ENCODE assay signal across 7 cellular contexts in genomic region chr12:6552140-6552551, GRCh38. TPM values are rescaled to one million over a fixed set of nuclear protein-coding genes. Genes with fewer than 3 reads are reported as not detected.
A peak's percentile ranks its signal among the peaks of the same experiment; 100 is the strongest.
DNase-seq lines count a peak whose midpoint lies in the region; ATAC-seq and TF ChIP-seq lines count a peak whose summit lies in the region.

No MANE protein-coding gene starts in this region.

- peak overlapping the region; percentile 89 for H3K14ac ChIP-seq in IMR-90 (replicated peaks; ENCODE audit: low read depth, low read length)

- H2AFZ ChIP-seq in IMR-90 (replicated peaks; ENCODE audit: low read length, poor library complexity) (peak overlapping the region; percentile 11), mammary epithelial cell (ENCODE audit: low read depth, low read length) (peak overlapping the region; percentile 57)

- no peak for ATAC-seq in IMR-90 (ENCODE audit: low read depth)
- ATAC-seq in left lung, result no peak

- intact Hi-C loops in IMR-90 (cut with micrococcal nuclease), result loop anchor here (10.0 kb wide), 2 partner anchors 133 to 567 kb away; partner anchors contain the start of gene ZNF384
- intact Hi-C loops in mammary epithelial cell (cut with micrococcal nuclease), result loop anchor here (1.0 kb wide), 1 partner anchor 12 kb away; no protein-coding TSS in a partner anchor
- intact Hi-C loops in left lung (cut with DNase I), result no loop called here
- intact Hi-C loops in transverse colon (cut with DNase I; ENCODE audit: low total_unique reads), result loop anchor here (10.0 kb wide), 1 partner anchor 217 kb away; no protein-coding TSS in a partner anchor

- POLR2A ChIA-PET in IMR-90 (lab: Charles Lee; ENCODE audit: unreplicated experiment), result interaction anchor here (1.6 to 5.2 kb wide), 2 partner anchors 12 to 17 kb away, joined by 6 to 48 read pairs; partner anchors contain the start of gene GAPDH

- H2BK20ac ChIP-seq in IMR-90 (ENCODE audit: low read depth, low read length), result peak overlapping the region; percentile 70

- BruUV-seq in IMR-90 (replicated peaks; lab: Mats Ljungman, UMichigan) (no TSS peak), mammary epithelial cell (replicated peaks; lab: Mats Ljungman, UMichigan) (no TSS peak)

- CTCF ChIA-PET in IMR-90 (lab: Yijun Ruan, JAX) (interaction anchor here (1.9 kb wide), 1 partner anchor 14 kb away, joined by 7 read pairs; no protein-coding TSS in a partner anchor), mammary epithelial cell (lab: Charles Lee; ENCODE audit: low non-redundant PET) (interaction anchor here (0.6 kb wide), 1 partner anchor 240 kb away, joined by 5 read pairs; no protein-coding TSS in a partner anchor)

- H3K18ac ChIP-seq in IMR-90 (ENCODE audit: low read depth, low read length), result peak overlapping the region; percentile 72

- H3K27me3 ChIP-seq in IMR-90 (ENCODE audit: control insufficient read depth, insufficient read depth, low read length) (no peaks in the 10 kb centered on the region), mammary epithelial cell (ENCODE audit: insufficient read depth, low read length) (no peaks in the 10 kb centered on the region), left lung (no peaks in the 10 kb centered on the region), transverse colon (no peaks in the 10 kb centered on the region)

- peak overlapping the region; percentile 99 for H2AK5ac ChIP-seq in IMR-90 (ENCODE audit: low read depth, low read length)

- peaks cover 2% of the 10 kb centered on the region for H3K79me2 ChIP-seq in mammary epithelial cell (ENCODE audit: insufficient read depth, low read length)

- peaks cover 28 to 86% of the 10 kb centered on the region in 2 experiments; a peak in 3 of 4 replicates for H3K79me1 ChIP-seq in IMR-90 (ENCODE audit: low read depth in 1 of 2, low read length in 2 of 2)

- no peak for DNase-seq in IMR-90
- no peak for DNase-seq in mammary epithelial cell
- DNase-seq in left lung, result peak in 1 of 2 donors; percentile 55
- DNase-seq in transverse colon, result no peak
- DNase-seq in NCI-H2171 treated with DMSO at 0.1 percent for 48 hours (lab: John Stamatoyannopoulos, UW), result no peak
- no peak for DNase-seq in NCI-H1417 (lab: John Stamatoyannopoulos, UW)
- DNase-seq in stimulated activated naive CD4-positive, alpha-beta T cell treated with Interleukin-2 at 50 U/mL for 16 hours (lab: John Stamatoyannopoulos, UW), result no peak

- peak overlapping the region; percentile 44 for H3K9ac ChIP-seq in IMR-90 (ENCODE audit: low read depth, low read length)
- no peak overlapping the region for H3K9ac ChIP-seq in mammary epithelial cell (ENCODE audit: insufficient read depth, low read length)

- H3K4me3 ChIP-seq in IMR-90 (ENCODE audit: insufficient read depth, low read depth, low read length) (no peak overlapping the region; the same call in 1 of the 2 replicates), mammary epithelial cell (replicated peaks in 1 of 3; ENCODE audit: insufficient read depth in 1 of 3, low read depth in 2 of 3, low read length in 3 of 3) (no peak overlapping the region), left lung (no peak overlapping the region), transverse colon (peak overlapping the region in 1 of 4 donors; percentile 7)

- no peak for TF ChIP-seq EP300 in transverse colon (IDR thresholded peaks at IDR 0.05; ENCODE audit: low read depth)

- dilution Hi-C loops in IMR-90 (cut with HindIII; ENCODE audit: low sequenced_read_pairs, unreplicated experiment) (no loop called here), mammary epithelial cell (cut with HindIII; ENCODE audit: low sequenced_read_pairs) (no loop called here)

- peak overlapping the region; percentile 98 for H3K4ac ChIP-seq in IMR-90 (ENCODE audit: low read depth, low read length)

- H3K4me1 ChIP-seq in IMR-90 (ENCODE audit: control insufficient read depth, insufficient read depth, low read length), result peaks cover 54% of the 10 kb centered on the region
- H3K4me1 ChIP-seq in mammary epithelial cell (ENCODE audit: insufficient read depth, low read length), result peaks cover 51% of the 10 kb centered on the region
- peaks cover 25 to 84% of the 10 kb centered on the region in 2 donors for H3K4me1 ChIP-seq in left lung
- peaks cover 37 to 75% (median 45%) of the 10 kb centered on the region in 4 donors for H3K4me1 ChIP-seq in transverse colon

- H3K9me1 ChIP-seq in IMR-90 (ENCODE audit: insufficient read depth, low read length), result peaks cover 26% of the 10 kb centered on the region

- peaks cover 13% of the 10 kb centered on the region for H3K36me3 ChIP-seq in IMR-90 (ENCODE audit: control insufficient read depth, insufficient read depth, low read length)
- H3K36me3 ChIP-seq in mammary epithelial cell (ENCODE audit: insufficient read depth, low read length), result peaks cover 7% of the 10 kb centered on the region
- peaks cover 0 to 38% of the 10 kb centered on the region in 2 donors for H3K36me3 ChIP-seq in left lung
- H3K36me3 ChIP-seq in transverse colon, result peaks cover 0 to 13% (median 2%) of the 10 kb centered on the region in 4 donors

- no peak for TF ChIP-seq CTCF in IMR-90 (conservative IDR thresholded peaks at IDR 0.05; ENCODE audit: low read depth, low read length)
- TF ChIP-seq CTCF in mammary epithelial cell (conservative IDR thresholded peaks at IDR 0.05 in 1 of 2, IDR thresholded peaks at IDR 0.05 in 1 of 2; ENCODE audit: extremely low read depth in 1 of 2, insufficient read depth in 1 of 2, low read depth in 1 of 2, low read length in 2 of 2), result no peak
- TF ChIP-seq CTCF in left lung (IDR thresholded peaks at IDR 0.05), result no peak
- no peak for TF ChIP-seq CTCF in transverse colon (IDR thresholded peaks at IDR 0.05)

- peak overlapping the region; percentile 90 for H2AK9ac ChIP-seq in IMR-90 (replicated peaks; ENCODE audit: low read depth, low read length, poor library complexity)

- TF ChIP-seq RAD21 in IMR-90 (IDR thresholded peaks at IDR 0.05; ENCODE audit: low read length), result no peak

- peak overlapping the region; percentile 91 for H4K91ac ChIP-seq in IMR-90 (ENCODE audit: insufficient read depth, low read depth, low read length)

- H2BK5ac ChIP-seq in IMR-90 (ENCODE audit: low read depth, low read length, poor library complexity, severe bottlenecking), result peak overlapping the region; percentile 88

- H4K5ac ChIP-seq in IMR-90 (ENCODE audit: low read depth, low read length), result peak overlapping the region; percentile 33

- H3K56ac ChIP-seq in IMR-90 (ENCODE audit: extremely low read depth, insufficient read depth, low read length), result peak overlapping the region; percentile 15; the same call in 1 of the 2 replicates

- in situ Hi-C loops in IMR-90 (cut with MboI; ENCODE audit: low sequenced_read_pairs), result no loop called here
- in situ Hi-C loops in mammary epithelial cell (cut with MboI; ENCODE audit: low sequenced_read_pairs in 2 of 2), result no loop called here
- in situ Hi-C loops in transverse colon (cut with MboI; ENCODE audit: low pct_ligation_motif_present in 1 of 4, low pct_unique_long_range_greater_than_20kb in 1 of 4, low sequenced_read_pairs in 3 of 4), result no loop called here

- peak overlapping the region; percentile 24 for H3K4me2 ChIP-seq in IMR-90 (ENCODE audit: low read depth, low read length)
- peak overlapping the region; percentile 50 for H3K4me2 ChIP-seq in mammary epithelial cell (ENCODE audit: insufficient read depth, low read depth, low read length)

- H3K27ac ChIP-seq in IMR-90 (ENCODE audit: insufficient read depth, low read length), result peak overlapping the region; percentile 86
- H3K27ac ChIP-seq in mammary epithelial cell (ENCODE audit: insufficient read depth, low read depth, low read length), result no peak overlapping the region
- H3K27ac ChIP-seq in left lung, result peak overlapping the region; percentile 63 to 95
- peak overlapping the region; percentile 75 to 91 (median 83) for H3K27ac ChIP-seq in transverse colon

- peak overlapping the region; percentile 60 to 80 for H4K8ac ChIP-seq in IMR-90 (ENCODE audit: low read depth in 2 of 2, low read length in 2 of 2)

- WGBS in IMR-90 (ENCODE audit: extremely low coverage in 2 of 2, insufficient read length in 1 of 2), 2 experiments, result 64% methylated on average over 2 of the region's 4 CpGs; no CpG with 5 or more reads in 1 of the 2 experiments
- WGBS in mammary epithelial cell (ENCODE audit: low coverage, missing lambda C conversion rate), result 6% methylated on average over 4 of the region's 4 CpGs
- 61 to 80% methylated on average over 1 to 4 of the region's 4 CpGs for WGBS in transverse colon (ENCODE audit: low coverage in 1 of 2), 2 donors

- H2BK15ac ChIP-seq in IMR-90 (ENCODE audit: low read depth, low read length), result peak overlapping the region; percentile 77; the same call in 2 of the 3 replicates

- TF ChIP-seq POLR2A in IMR-90 (IDR thresholded peaks at IDR 0.05; ENCODE audit: low read depth, low read length) (no peak), transverse colon (IDR thresholded peaks at IDR 0.05) (no peak)

- no peaks in the 10 kb centered on the region for H3K9me3 ChIP-seq in IMR-90 (ENCODE audit: control insufficient read depth, insufficient read depth, low read length)
- no peaks in the 10 kb centered on the region for H3K9me3 ChIP-seq in mammary epithelial cell (replicated peaks; ENCODE audit: insufficient read depth, low read length)
- H3K9me3 ChIP-seq in left lung, result no peaks in the 10 kb centered on the region
- no peaks in the 10 kb centered on the region for H3K9me3 ChIP-seq in transverse colon

- peak overlapping the region; percentile 88 for H2BK120ac ChIP-seq in IMR-90 (ENCODE audit: low read depth, low read length)

- H4K20me1 ChIP-seq in IMR-90 (ENCODE audit: insufficient read depth, low read length) (peaks cover 26% of the 10 kb centered on the region; the same call in 1 of the 2 replicates), mammary epithelial cell (ENCODE audit: insufficient read depth, low read length) (no peaks in the 10 kb centered on the region)

- H3K23ac ChIP-seq in IMR-90 (ENCODE audit: low read depth, low read length), result peak overlapping the region; percentile 86

RNA-seq across cellular contexts. Expression of gene IFFO1, which starts 3.7 kb away (rescaled TPM):
- total RNA-seq in IMR-90 (2012; rRNA removed) (5.6 and 5.8 TPM in 2 replicates), mammary epithelial cell (1 to 10 TPM; 1.9 to 2.2 TPM), left lung (10 to 100 TPM; 15.2 to 27.9 TPM), transverse colon (10 to 100 TPM in 1 of 4 donors, 1 to 10 TPM in 3; 6.1 to 54.2 (median 8.0) TPM)
- polyA plus RNA-seq in IMR-90 (2012; rRNA removed) (35.1 and 37.8 TPM in 2 replicates), mammary epithelial cell (3.0 TPM)
- polyA plus RNA-seq in IMR-90 (2012; cell fraction: cytosol; rRNA removed), result 30.6 and 33.4 TPM in 2 replicates
- 194 and 345 TPM in 2 replicates for polyA plus RNA-seq in IMR-90 (2012; cell fraction: nucleus; rRNA removed; ENCODE audit: low replicate concordance)
- polyA minus RNA-seq in mammary epithelial cell, result 0.26 TPM

RNA-seq across cellular contexts. Expression of gene NOP2, which starts 15.9 kb away (rescaled TPM):
- 32.5 and 35.8 TPM in 2 replicates for total RNA-seq in IMR-90 (2012; rRNA removed)
- polyA plus RNA-seq in IMR-90 (2012; rRNA removed), result 49.9 and 51.7 TPM in 2 replicates
- 11.8 and 18.6 TPM in 2 replicates for polyA plus RNA-seq in IMR-90 (2012; cell fraction: cytosol; rRNA removed)
- polyA plus RNA-seq in IMR-90 (2012; cell fraction: nucleus; rRNA removed; ENCODE audit: low replicate concordance), result 170 and 206 TPM in 2 replicates
- 10 to 100 TPM; 29.5 to 84.2 TPM for total RNA-seq in mammary epithelial cell
- polyA plus RNA-seq in mammary epithelial cell, result 62.7 TPM
- polyA minus RNA-seq in mammary epithelial cell, result 80.8 TPM
- total RNA-seq in left lung, result 10 to 100 TPM; 23.4 to 48.1 TPM
- total RNA-seq in transverse colon, result 100 to 1,000 TPM in 1 of 4 donors, 10 to 100 TPM in 3; 12.8 to 167 (median 30.5) TPM

RNA-seq across cellular contexts. Expression of gene GAPDH, which starts 17.8 kb away (rescaled TPM):
- 11,536 and 12,939 TPM in 2 replicates for total RNA-seq in IMR-90 (2012; rRNA removed)
- 21,893 and 22,387 TPM in 2 replicates for polyA plus RNA-seq in IMR-90 (2012; rRNA removed)
- polyA plus RNA-seq in IMR-90 (2012; cell fraction: cytosol; rRNA removed), result 8,363 and 20,126 TPM in 2 replicates
- 5,196 and 8,980 TPM in 2 replicates for polyA plus RNA-seq in IMR-90 (2012; cell fraction: nucleus; rRNA removed; ENCODE audit: low replicate concordance)
- over 10,000 TPM in 1 of 2 donors, 1,000 to 10,000 TPM in 1; 6,493 to 13,434 TPM for total RNA-seq in mammary epithelial cell
- polyA plus RNA-seq in mammary epithelial cell, result 20,785 TPM
- 16,557 TPM for polyA minus RNA-seq in mammary epithelial cell
- total RNA-seq in left lung, result 1,000 to 10,000 TPM; 1,126 to 2,070 TPM
- total RNA-seq in transverse colon, result 1,000 to 10,000 TPM; 1,806 to 2,946 (median 2,333) TPM

RNA-seq across cellular contexts. Expression of gene CHD4, which starts 55.0 kb away (rescaled TPM):
- total RNA-seq in IMR-90 (2012; rRNA removed) (262 and 279 TPM in 2 replicates), mammary epithelial cell (100 to 1,000 TPM; 178 to 187 TPM), left lung (100 to 1,000 TPM; 159 to 171 TPM), transverse colon (100 to 1,000 TPM; 142 to 165 (median 154) TPM)
- polyA plus RNA-seq in IMR-90 (2012; rRNA removed) (99.8 and 116 TPM in 2 replicates), mammary epithelial cell (85.5 TPM)
- polyA plus RNA-seq in IMR-90 (2012; cell fraction: cytosol; rRNA removed), result 56.6 and 65.1 TPM in 2 replicates
- 126 and 164 TPM in 2 replicates for polyA plus RNA-seq in IMR-90 (2012; cell fraction: nucleus; rRNA removed; ENCODE audit: low replicate concordance)
- polyA minus RNA-seq in mammary epithelial cell, result 298 TPM

RNA-seq across cellular contexts. Expression of gene NCAPD2, which starts 58.2 kb away (rescaled TPM):
- total RNA-seq in IMR-90 (2012; rRNA removed), result 52.8 and 57.9 TPM in 2 replicates
- polyA plus RNA-seq in IMR-90 (2012; rRNA removed), result 35.6 and 40.9 TPM in 2 replicates
- 24.1 and 33.8 TPM in 2 replicates for polyA plus RNA-seq in IMR-90 (2012; cell fraction: cytosol; rRNA removed)
- 21.1 and 24.2 TPM in 2 replicates for polyA plus RNA-seq in IMR-90 (2012; cell fraction: nucleus; rRNA removed; ENCODE audit: low replicate concordance)
- 10 to 100 TPM; 17.8 to 53.7 TPM for total RNA-seq in mammary epithelial cell
- polyA plus RNA-seq in mammary epithelial cell, result 60.4 TPM
- 156 TPM for polyA minus RNA-seq in mammary epithelial cell
- total RNA-seq in left lung, result 10 to 100 TPM; 23.1 to 29.4 TPM
- 10 to 100 TPM; 18.3 to 20.2 (median 19.2) TPM for total RNA-seq in transverse colon

Comparison
In these comparisons a context has a peak if more than half of its experiments do, and no peak if none do; other contexts are left out.
1. intact Hi-C loops: an anchor here in IMR-90 (10.0 kb wide), mammary epithelial cell (1.0 kb wide) and transverse colon (10.0 kb wide); none called in left lung.